Comparison of ENCODE assay signal across 7 cellular contexts in genomic region chr4:38866973-38867477, GRCh38. TPM values are rescaled to one million over a fixed set of nuclear protein-coding genes. Genes with fewer than 3 reads are reported as not detected.
A peak's percentile ranks its signal among the peaks of the same experiment; 100 is the strongest.
DNase-seq lines count a peak whose midpoint lies in the region; ATAC-seq and TF ChIP-seq lines count a peak whose summit lies in the region.

No MANE protein-coding gene starts in this region.

- peaks cover 18% of the 10 kb centered on the region for H3K4me1 ChIP-seq in GM23338 (ENCODE audit: insufficient read depth)
- peaks cover 0 to 44% (median 14%) of the 10 kb centered on the region in 3 donors for H3K4me1 ChIP-seq in gastroesophageal sphincter

- peak overlapping the region; percentile 73 for H3K4me3 ChIP-seq in GM23338
- H3K4me3 ChIP-seq in SU-DHL-6 (ENCODE audit: insufficient read depth, low read length, poor library complexity, severe bottlenecking): peak overlapping the region; percentile 50
- peak overlapping the region; percentile 77 to 82 for H3K4me3 ChIP-seq in gastroesophageal sphincter

- 46 to 56% methylated on average over 8 to 11 of the region's 11 CpGs for WGBS in gastroesophageal sphincter (ENCODE audit: low coverage in 1 of 2), 2 donors

- H3K4me1 Mint-ChIP-seq in GM23338: peaks cover 14% of the 10 kb centered on the region
- peaks cover 11% of the 10 kb centered on the region for H3K4me1 Mint-ChIP-seq in stimulated activated naive CD8-positive, alpha-beta T cell treated with anti-CD3 and anti-CD28 coated beads, Interleukin-15, amount 100 ng/mL, for 72 hours

- no peaks in the 10 kb centered on the region for H3K9me3 Mint-ChIP-seq in GM23338
- no peaks in the 10 kb centered on the region for H3K9me3 Mint-ChIP-seq in stimulated activated naive CD8-positive, alpha-beta T cell treated with anti-CD3 and anti-CD28 coated beads, Interleukin-15, amount 100 ng/mL, for 72 hours

- no peaks in the 10 kb centered on the region for H3K36me3 ChIP-seq in GM23338 (ENCODE audit: insufficient read depth)
- no peaks in the 10 kb centered on the region for H3K36me3 ChIP-seq in SU-DHL-6 (ENCODE audit: low read length)
- peaks cover 0 to 8% of the 10 kb centered on the region in 2 donors for H3K36me3 ChIP-seq in gastroesophageal sphincter

- no peak for TF ChIP-seq EP300 in gastroesophageal sphincter (IDR thresholded peaks at IDR 0.05)

- no peaks in the 10 kb centered on the region for H3K9me3 ChIP-seq in SU-DHL-6 (ENCODE audit: insufficient read depth, low read length)
- H3K9me3 ChIP-seq in gastroesophageal sphincter: no peaks in the 10 kb centered on the region

- H2AFZ ChIP-seq in GM23338 (peak overlapping the region; percentile 84), SU-DHL-6 (ENCODE audit: low read depth, low read length, severe bottlenecking) (peak overlapping the region; percentile 94)

- peak overlapping the region; percentile 77 for H3K4me2 ChIP-seq in GM23338
- peak overlapping the region; percentile 66 for H3K4me2 ChIP-seq in SU-DHL-6 (ENCODE audit: low read depth, low read length, poor library complexity, severe bottlenecking)

- peaks cover 7% of the 10 kb centered on the region for H3K27me3 Mint-ChIP-seq in GM23338 (ENCODE audit: insufficient read depth, low read depth, poor library complexity)
- H3K27me3 Mint-ChIP-seq in stimulated activated naive CD8-positive, alpha-beta T cell treated with anti-CD3 and anti-CD28 coated beads, Interleukin-15, amount 100 ng/mL, for 72 hours: peaks cover 22% of the 10 kb centered on the region

- H4K20me1 ChIP-seq in GM23338 (replicated peaks; ENCODE audit: insufficient read depth) (no peaks in the 10 kb centered on the region), SU-DHL-6 (ENCODE audit: low read depth, low read length) (no peaks in the 10 kb centered on the region)

- H3K27ac ChIP-seq in GM23338 (ENCODE audit: low read depth): no peak overlapping the region
- no peak overlapping the region for H3K27ac ChIP-seq in SU-DHL-6 (ENCODE audit: low read depth, low read length)
- peak overlapping the region; percentile 76 to 98 (median 94) for H3K27ac ChIP-seq in gastroesophageal sphincter

- H3F3A ChIP-seq in GM23338 (replicated peaks; ENCODE audit: low read depth) (no peaks in the 10 kb centered on the region), SU-DHL-6 (ENCODE audit: insufficient read depth) (peaks cover 7% of the 10 kb centered on the region; the same call in 1 of the 2 replicates)

- no peaks in the 10 kb centered on the region for H3K36me3 Mint-ChIP-seq in GM23338 (ENCODE audit: low read depth)

- H3K79me2 ChIP-seq in GM23338 (replicated peaks; ENCODE audit: insufficient read depth) (no peaks in the 10 kb centered on the region), SU-DHL-6 (ENCODE audit: insufficient read depth, low read length) (no peaks in the 10 kb centered on the region)

- TF ChIP-seq CTCF in GM23338 (conservative IDR thresholded peaks at IDR 0.05; ENCODE audit: low read depth in 2 of 2) (no peak), SU-DHL-6 (IDR thresholded peaks at IDR 0.05; ENCODE audit: insufficient read depth, low read length, poor library complexity, severe bottlenecking) (no peak), gastroesophageal sphincter (IDR thresholded peaks at IDR 0.05) (peak in 2 of 4 experiments; percentile 8 to 12)

- H3K27me3 ChIP-seq in GM23338 (ENCODE audit: insufficient read depth): no peaks in the 10 kb centered on the region
- H3K27me3 ChIP-seq in SU-DHL-6 (ENCODE audit: low read length): no peaks in the 10 kb centered on the region
- no peaks in the 10 kb centered on the region for H3K27me3 ChIP-seq in gastroesophageal sphincter

- peak overlapping the region; percentile 80 for H3K4me3 Mint-ChIP-seq in GM23338
- H3K4me3 Mint-ChIP-seq in stimulated activated naive CD8-positive, alpha-beta T cell treated with anti-CD3 and anti-CD28 coated beads, Interleukin-15, amount 100 ng/mL, for 72 hours: peak overlapping the region; percentile 51 to 69

- H3K9me2 ChIP-seq in GM23338 (ENCODE audit: insufficient read depth) (no peaks in the 10 kb centered on the region), SU-DHL-6 (replicated peaks; ENCODE audit: insufficient read depth, low read length) (no peaks in the 10 kb centered on the region)

- DNase-seq in GM23338 (ENCODE audit: low spot score): no peak
- no peak for DNase-seq in stimulated activated naive CD8-positive, alpha-beta T cell treated with anti-CD3 and anti-CD28 coated beads, Interleukin-15, amount 100 ng/mL, for 72 hours
- DNase-seq in DMS153 treated with DMSO at 0.1 percent for 48 hours (lab: John Stamatoyannopoulos, UW; ENCODE audit: unreplicated experiment): no peak
- DNase-seq in NCI-H1417 treated with DMSO at 0.1 percent for 48 hours (lab: John Stamatoyannopoulos, UW): no peak
- no peak for DNase-seq in NOMO-1 treated with DMSO at 0.1 percent for 48 hours (lab: John Stamatoyannopoulos, UW; ENCODE audit: unreplicated experiment)

- ATAC-seq in GM23338 (no peak), gastroesophageal sphincter (no peak)
- ATAC-seq in stimulated activated naive CD8-positive, alpha-beta T cell treated with anti-CD3 and anti-CD28 coated beads, Interleukin-15, amount 100 ng/mL, for 72 hours: peak; percentile 13

- H3K9ac ChIP-seq in SU-DHL-6 (ENCODE audit: low read length): peak overlapping the region; percentile 57

- H3K27ac Mint-ChIP-seq in GM23338: no peak overlapping the region
- H3K27ac Mint-ChIP-seq in stimulated activated naive CD8-positive, alpha-beta T cell treated with anti-CD3 and anti-CD28 coated beads, Interleukin-15, amount 100 ng/mL, for 72 hours: no peak overlapping the region

- TF ChIP-seq POLR2A in gastroesophageal sphincter (IDR thresholded peaks at IDR 0.05): no peak

TF ChIP-seq in GM23338, 12 proteins besides CTCF, POLR2A, EP300 and RAD21:
- TF ChIP-seq POLR2AphosphoS5 (IDR thresholded peaks at IDR 0.05; ENCODE audit: low read depth): no peak
- TF ChIP-seq ETS1 (IDR thresholded peaks at IDR 0.05): no peak
- no peak for TF ChIP-seq EZH2 (IDR thresholded peaks at IDR 0.05; ENCODE audit: low read depth, unreplicated experiment)

RNA-seq across cellular contexts. Expression of gene FAM114A1, which starts 0.6 kb away (rescaled TPM):
- total RNA-seq in GM23338 (2014; rRNA removed; shearing (Covaris generic)): 14.5 and 20.3 TPM in 2 replicates
- 11.2 and 13.0 TPM in 2 replicates for polyA plus RNA-seq in GM23338 (2016; fragmentation: Nextera tagmentation; extraction: Ambion mirVana)
- total RNA-seq in gastroesophageal sphincter: 100 to 1,000 TPM in 2 of 4 donors, 10 to 100 TPM in 2; 90.0 to 155 (median 98.4) TPM

RNA-seq across cellular contexts. Expression of gene TLR6, which starts 10.4 kb away (rescaled TPM):
- total RNA-seq in GM23338 (2014; rRNA removed; shearing (Covaris generic)): 0.14 TPM in 1 of 2 replicates, not detected in the other
- not detected in 2 replicates for polyA plus RNA-seq in GM23338 (2016; fragmentation: Nextera tagmentation; extraction: Ambion mirVana)
- total RNA-seq in gastroesophageal sphincter: 1 to 10 TPM; 1.4 to 2.4 (median 2.0) TPM

Comparison
In these comparisons a context has a peak if more than half of its experiments do, and no peak if none do; other contexts are left out.
1. H3K27ac ChIP-seq: peak in gastroesophageal sphincter (4 of 4); none in GM23338 (single experiment) and SU-DHL-6 (single experiment).
2. Peak in every context shown above with its lines, with median percentiles within 50 percentile points of each other: H3K4me3 ChIP-seq.